7 cellular contexts compared by ENCODE assay signal in genomic region chr13:27953671-27954405, GRCh38. TPM values are rescaled to one million over a fixed set of nuclear protein-coding genes. Genes with fewer than 3 reads are reported as not detected.
DNase-seq lines count a peak whose midpoint lies in the region; ATAC-seq and TF ChIP-seq lines count a peak whose summit lies in the region.

No MANE protein-coding gene starts in this region.

- H3K27ac ChIP-seq in coronary artery, result no peak overlapping the region
- H3K27ac ChIP-seq in liver (ENCODE audit: low read depth in 1 of 2, low read length in 2 of 2), result peak overlapping the region; percentile 84 to 94

- peak; percentile 95 for ATAC-seq in HG02588 (IDR thresholded peaks at IDR 0.05; ENCODE audit: unreplicated experiment)

- under 1% methylated on average over 73 of the region's 73 CpGs for WGBS in liver

- no peaks in the 10 kb centered on the region for H3K9me3 ChIP-seq in liver (ENCODE audit: control insufficient read depth in 4 of 4, low read length in 3 of 4)

- in situ Hi-C loops in GM13977 (cut with MboI; ENCODE audit: low pct_unique_long_range_greater_than_20kb, low sequenced_read_pairs, unreplicated experiment), result no loop called here

- H3K36me3 ChIP-seq in liver (ENCODE audit: control insufficient read depth in 4 of 4, insufficient read depth in 3 of 4, low read depth in 1 of 4, low read length in 3 of 4), result no peaks in the 10 kb centered on the region

- H3K4me3 ChIP-seq in coronary artery (peak overlapping the region; percentile 70), liver (ENCODE audit: low read depth in 1 of 3, low read length in 3 of 3) (peak overlapping the region; percentile 54 to 80 (median 61))

- peak; percentile 92 for DNase-seq in GM13977 (ENCODE audit: low spot score)
- DNase-seq in NCI-H1694 (lab: John Stamatoyannopoulos, UW), result peak; percentile 3
- DNase-seq in activated CD4-positive, CD25-positive, alpha-beta regulatory T cell (lab: John Stamatoyannopoulos, UW), result peak; percentile 10 to 37 (median 22)
- DNase-seq in coronary artery (ENCODE audit: low spot score), result peak; percentile 71
- peak; percentile 62 for DNase-seq in stimulated activated CD4-positive, alpha-beta T cell treated with anti-CD3 and anti-CD28 coated beads, Interleukin-4, amount 100 ng/mL, for 24 hours

- H3K9ac ChIP-seq in liver (ENCODE audit: low read depth in 1 of 2, low read length in 2 of 2), result peak overlapping the region; percentile 52 to 77

- TF ChIP-seq RAD21 in liver (IDR thresholded peaks at IDR 0.05), result peak; percentile 68 to 76

- TF ChIP-seq CTCF in GM13977 (IDR thresholded peaks at IDR 0.05; ENCODE audit: extremely low read depth, insufficient read depth, missing control alignments) (peak; percentile 99), coronary artery (IDR thresholded peaks at IDR 0.05) (peak; percentile 79), liver (IDR thresholded peaks at IDR 0.05; ENCODE audit: low read depth, low read length, missing input control) (peak; percentile 87)

- peaks cover 8 to 17% (median 15%) of the 10 kb centered on the region in 4 donors for H3K4me1 ChIP-seq in liver (ENCODE audit: control insufficient read depth in 4 of 4, insufficient read depth in 4 of 4, low read length in 3 of 4)

- H3K27me3 ChIP-seq in liver (ENCODE audit: control insufficient read depth in 4 of 4, insufficient read depth in 4 of 4, low read length in 3 of 4), result no peaks in the 10 kb centered on the region

TF ChIP-seq in liver, 16 proteins besides CTCF, POLR2A, EP300 and RAD21:
- TF ChIP-seq FOXA1 (IDR thresholded peaks at IDR 0.05) (no peak), HNF4A (conservative IDR thresholded peaks at IDR 0.05) (no peak), GABPA (IDR thresholded peaks at IDR 0.05 in 1 of 2, conservative IDR thresholded peaks at IDR 0.05 in 1 of 2) (peak in 1 of 2 donors; percentile 28), HNF4G (IDR thresholded peaks at IDR 0.05) (no peak), FOXA2 (IDR thresholded peaks at IDR 0.05) (no peak)

RNA-seq across cellular contexts. Expression of gene CDX2, which starts 15.3 kb away (rescaled TPM):
- total RNA-seq in liver, result not detected
- not detected for polyA plus RNA-seq in liver

RNA-seq across cellular contexts. Expression of gene PDX1, which starts 34.0 kb away (rescaled TPM):
- under 1 TPM in 1 of 2 donors, not detected in 1; 0.08 TPM for total RNA-seq in liver
- polyA plus RNA-seq in liver, result under 1 TPM; 0.10 to 0.16 TPM

RNA-seq across cellular contexts. Expression of gene URAD, which starts 34.7 kb away (rescaled TPM):
- total RNA-seq in liver, result not detected
- polyA plus RNA-seq in liver, result not detected

Comparison
In these comparisons a context has a peak if more than half of its experiments do, and no peak if none do; other contexts are left out.
1. DNase-seq: peak in every context shown above with its lines; median percentile 92 in GM13977; 71 in coronary artery; 62 in stimulated activated CD4-positive, alpha-beta T cell treated with anti-CD3 and anti-CD28 coated beads, Interleukin-4, amount 100 ng/mL, for 24 hours; 22 in activated CD4-positive, CD25-positive, alpha-beta regulatory T cell; 3 in NCI-H1694.
2. H3K27ac ChIP-seq: peak in liver (2 of 2); none in coronary artery (0 of 2).
3. Peak in every context shown above with its lines, with median percentiles within 50 percentile points of each other: CTCF ChIP-seq.